ENCODE assay signal across 8 cellular contexts in genomic region chr19:6739390-6739883, GRCh38. TPM values are rescaled to one million over a fixed set of nuclear protein-coding genes. Genes with fewer than 3 reads are reported as not detected.
A peak's percentile ranks its signal among the peaks of the same experiment; 100 is the strongest.
DNase-seq lines count a peak whose midpoint lies in the region.

TRIP10 (plus strand) TSS chr19:6739680; CDS start chr19:6739762, 82 bp downstream.

- DNase-seq in A172 (ENCODE audit: low spot score), result peak; percentile 56
- peak; percentile 53 for DNase-seq in H4 (ENCODE audit: low spot score)
- DNase-seq in NT2/D1 (ENCODE audit: low read depth, low spot score), result no peak
- DNase-seq in activated T-cell treated with anti-CD3 and anti-CD28 coated beads for 48 hours (ENCODE audit: low read depth), result peak; percentile 84
- DNase-seq in epithelial cell of prostate (ENCODE audit: low read depth, low spot score), result no peak
- DNase-seq in middle frontal gyrus (ENCODE audit: extremely low spot score, low spot score), result peak; percentile 59
- DNase-seq in stimulated activated CD8-positive, alpha-beta memory T cell treated with anti-CD3 and anti-CD28 coated beads, Interleukin-15, amount 100 ng/mL, for 48 hours (ENCODE audit: low read depth in 2 of 2), result peak; percentile 66 to 73
- no peak for DNase-seq in COR-L47 (lab: John Stamatoyannopoulos, UW)

- peak within 1 kb of the TSS; percentile 92 for H3K9ac ChIP-seq in NT2/D1 (ENCODE audit: insufficient read length, low read depth)

- H3K4me1 ChIP-seq in NT2/D1 (ENCODE audit: insufficient read depth, insufficient read length), result peaks cover 17% of the 10 kb centered on the region

- no peaks in the 10 kb centered on the region for H3K9me3 ChIP-seq in NT2/D1 (ENCODE audit: insufficient read depth, low read length)

- no peaks in the 10 kb centered on the region for H3K27me3 ChIP-seq in NT2/D1 (ENCODE audit: insufficient read depth, insufficient read length)

- H3K4me3 ChIP-seq in NT2/D1 (ENCODE audit: insufficient read length, low read depth), result peak within 1 kb of the TSS; percentile 74

- peak within 1 kb of the TSS; percentile 95 for H3K27ac ChIP-seq in epithelial cell of prostate

- peaks cover 31% of the 10 kb centered on the region for H3K36me3 ChIP-seq in NT2/D1 (ENCODE audit: insufficient read depth, insufficient read length, low read length)

RNA-seq across cellular contexts. Expression of gene TRIP10, which starts in this region (rescaled TPM):
- total RNA-seq in A172 (2014; rRNA removed; shearing (Covaris generic)), result 56.2 and 58.3 TPM in 2 replicates
- total RNA-seq in H4 (2014; rRNA removed; shearing (Covaris generic)), result 29.5 and 91.7 TPM in 2 replicates

Comparison
In these comparisons a context has a peak if more than half of its experiments do, and no peak if none do; other contexts are left out.
1. DNase-seq: peak in A172 (single experiment), H4 (single experiment), activated T-cell treated with anti-CD3 and anti-CD28 coated beads for 48 hours (single experiment), middle frontal gyrus (single experiment) and stimulated activated CD8-positive, alpha-beta memory T cell treated with anti-CD3 and anti-CD28 coated beads, Interleukin-15, amount 100 ng/mL, for 48 hours (2 of 2); none in NT2/D1 (single experiment), epithelial cell of prostate (single experiment) and COR-L47 (single experiment).